2 cellular contexts compared by ENCODE assay signal in genomic region chr10:130547368-130547767, GRCh38.
TF ChIP-seq lines count a peak whose summit lies in the region.

No MANE protein-coding gene starts in this region.

TF ChIP-seq in HCT116, 20 proteins besides CTCF, POLR2A, EP300 and RAD21:
- TF ChIP-seq JUND (IDR thresholded peaks at IDR 0.05) = no peak
TF ChIP-seq in HCT116: peak in this region for 0.

TF ChIP-seq in K562, 482 proteins besides CTCF, POLR2A, EP300 and RAD21:
- TF ChIP-seq ZNF436 (CRISPR knock-in tag; IDR thresholded peaks at IDR 0.05) (no peak), TSHZ1 (CRISPR knock-in tag; IDR thresholded peaks at IDR 0.05) (no peak), IRF2 (CRISPR knock-in tag; IDR thresholded peaks at IDR 0.05) (no peak), ZFP36 (IDR thresholded peaks at IDR 0.05; ENCODE audit: low read depth, low read length, partially characterized antibody) (peak; percentile 21), PML (IDR thresholded peaks at IDR 0.05; ENCODE audit: low read length) (no peak), ESRRB (CRISPR knock-in tag; IDR thresholded peaks at IDR 0.05; ENCODE audit: borderline replicate concordance) (no peak)
